ENCODE assay signal across 11 cellular contexts in genomic region chr6:14274552-14275492, GRCh38.
A peak's percentile ranks its signal among the peaks of the same experiment; 100 is the strongest.
DNase-seq lines count a peak whose midpoint lies in the region; TF ChIP-seq lines count a peak whose summit lies in the region.
"Had no signal": no experiment of that assay in that cellular context is flagged by ENCODE, and none has a peak within 500 bp of the region (broad histone marks: within the 10 kb centered on the region; RNA-seq: fewer than 3 reads in every experiment).

No MANE protein-coding gene starts in this region.

- H3K27ac Mint-ChIP-seq in endodermal cell, result no peak overlapping the region
- H3K27ac Mint-ChIP-seq: stimulated activated naive CD8-positive, alpha-beta T cell treated with anti-CD3 and anti-CD28 coated beads, Interleukin-15, Interleukin-2, amounts not matched to agents 100 ng/mL and 50 ng/mL, for 24 hours had no signal

- H3K9ac ChIP-seq in endodermal cell (ENCODE audit: extremely low read depth, low read length, poor library complexity, severe bottlenecking), result no peak overlapping the region

- H4K20me1 ChIP-seq in DOHH2 (ENCODE audit: control insufficient read depth, insufficient read depth, low read depth, low read length), result no peaks in the 10 kb centered on the region

- peaks cover 63% of the 10 kb centered on the region for H3K4me1 ChIP-seq in DOHH2 (ENCODE audit: control insufficient read depth, low read length)
- no peaks in the 10 kb centered on the region for H3K4me1 ChIP-seq in endodermal cell (ENCODE audit: control insufficient read depth, insufficient read depth, low read length)

- no peaks in the 10 kb centered on the region for H3K36me3 Mint-ChIP-seq in endodermal cell (ENCODE audit: low read depth)

- H3K4me1 Mint-ChIP-seq in endodermal cell, result peaks cover 21% of the 10 kb centered on the region

- peaks cover 7% of the 10 kb centered on the region for H3K9me3 Mint-ChIP-seq in endodermal cell
- H3K9me3 Mint-ChIP-seq: stimulated activated naive CD8-positive, alpha-beta T cell treated with anti-CD3 and anti-CD28 coated beads, Interleukin-15, Interleukin-2, amounts not matched to agents 100 ng/mL and 50 ng/mL, for 24 hours had no signal

- H3K79me2 ChIP-seq in DOHH2 (ENCODE audit: control insufficient read depth, low read length), result no peaks in the 10 kb centered on the region

- no peaks in the 10 kb centered on the region for H3K9me2 ChIP-seq in DOHH2 (replicated peaks; ENCODE audit: control insufficient read depth, low read length)

- DNase-seq in NCI-H446 treated with DMSO at 0.1 percent for 48 hours (lab: John Stamatoyannopoulos, UW) (peak; percentile 90), endodermal cell (peak; percentile 47), pons (ENCODE audit: low spot score) (peak; percentile 28), NCI-H1436 treated with DMSO at 0.1 percent for 48 hours (lab: John Stamatoyannopoulos, UW) (no peak), hippocampal formation (lab: John Stamatoyannopoulos, UW) (no peak), H4 (ENCODE audit: low spot score) (no peak)
- DNase-seq: mesendoderm; NCI-H2029 treated with DMSO at 0.1 percent for 48 hours; stimulated activated CD4-positive, alpha-beta T cell treated with anti-CD3 and anti-CD28 coated beads, Interleukin-4, amount 100 ng/mL, for 24 hours had no signal

- H3K4me3 Mint-ChIP-seq in endodermal cell, result no peak overlapping the region
- H3K4me3 Mint-ChIP-seq: stimulated activated naive CD8-positive, alpha-beta T cell treated with anti-CD3 and anti-CD28 coated beads, Interleukin-15, Interleukin-2, amounts not matched to agents 100 ng/mL and 50 ng/mL, for 24 hours had no signal

- H3K36me3 ChIP-seq in DOHH2 (ENCODE audit: control insufficient read depth, low read length) (peaks cover 8% of the 10 kb centered on the region; the same call in 1 of the 2 replicates), endodermal cell (ENCODE audit: control insufficient read depth, insufficient read depth, low read length) (no peaks in the 10 kb centered on the region)

- no peak for TF ChIP-seq CTCF in DOHH2 (IDR thresholded peaks at IDR 0.05; ENCODE audit: low read depth, low read length, poor library complexity, severe bottlenecking)
- TF ChIP-seq CTCF in endodermal cell (conservative IDR thresholded peaks at IDR 0.05), result no peak

- H3K27me3 ChIP-seq in DOHH2 (ENCODE audit: control insufficient read depth, low read length) (no peaks in the 10 kb centered on the region), endodermal cell (ENCODE audit: control insufficient read depth, insufficient read depth, low read length, poor library complexity, severe bottlenecking) (no peaks in the 10 kb centered on the region)

- H3K9me3 ChIP-seq in DOHH2 (ENCODE audit: control insufficient read depth, insufficient read depth, low read length) (peaks cover 10% of the 10 kb centered on the region), endodermal cell (ENCODE audit: control insufficient read depth, low read length) (peaks cover 19% of the 10 kb centered on the region)

- H3K27me3 Mint-ChIP-seq in endodermal cell (ENCODE audit: insufficient read depth), result peaks cover 68% of the 10 kb centered on the region
- H3K27me3 Mint-ChIP-seq: stimulated activated naive CD8-positive, alpha-beta T cell treated with anti-CD3 and anti-CD28 coated beads, Interleukin-15, Interleukin-2, amounts not matched to agents 100 ng/mL and 50 ng/mL, for 24 hours had no signal

- 91 to 92% methylated on average over 13 to 16 of the region's 16 CpGs for WGBS in endodermal cell (ENCODE audit: insufficient coverage in 1 of 2, insufficient read length in 1 of 2), 2 experiments

- H3K4me3 ChIP-seq in DOHH2 (ENCODE audit: low read length) (no peak overlapping the region), endodermal cell (ENCODE audit: low read length) (no peak overlapping the region)

- peak overlapping the region; percentile 98 for H3K27ac ChIP-seq in DOHH2 (ENCODE audit: low read depth, low read length)
- no peak overlapping the region for H3K27ac ChIP-seq in endodermal cell (ENCODE audit: low read depth, low read length)

- peak overlapping the region; percentile 95 for H3K4me2 ChIP-seq in DOHH2 (ENCODE audit: low read length)

- peaks cover 21% of the 10 kb centered on the region for H3F3A ChIP-seq in DOHH2 (ENCODE audit: control insufficient read depth, insufficient read depth)

Comparison
In these comparisons a context has a peak if more than half of its experiments do, and no peak if none do; other contexts are left out.
1. DNase-seq: peak in NCI-H446 treated with DMSO at 0.1 percent for 48 hours (single experiment), endodermal cell (single experiment) and pons (single experiment); none in NCI-H1436 treated with DMSO at 0.1 percent for 48 hours (single experiment), hippocampal formation (0 of 2) and H4 (single experiment).